ENCODE assay signal across 18 cellular contexts in genomic region chr3:73009008-73009407, GRCh38. TPM values are rescaled to one million over a fixed set of nuclear protein-coding genes. Genes with fewer than 3 reads are reported as not detected.
DNase-seq lines count a peak whose midpoint lies in the region; ATAC-seq and TF ChIP-seq lines count a peak whose summit lies in the region.
"Had no signal": no experiment of that assay in that cellular context is flagged by ENCODE, and none has a peak within 500 bp of the region (broad histone marks: within the 10 kb centered on the region; RNA-seq: fewer than 3 reads in every experiment).

No MANE protein-coding gene starts in this region.

- H3K4me3 Mint-ChIP-seq in CD8-positive, alpha-beta T cell = peak overlapping the region; percentile 17
- H3K4me3 Mint-ChIP-seq in H9 = no peak overlapping the region
- H3K4me3 Mint-ChIP-seq in chondrocyte (ENCODE audit: unreplicated experiment) = no peak overlapping the region
- H3K4me3 Mint-ChIP-seq in nephron progenitor cell = no peak overlapping the region

- no peak overlapping the region for H2AFZ ChIP-seq in H9 (ENCODE audit: low read length)
- H2AFZ ChIP-seq: parathyroid adenoma had no signal

- ATAC-seq in CD8-positive, alpha-beta T cell = no peak

- no peaks in the 10 kb centered on the region for H3K9me3 Mint-ChIP-seq in CD8-positive, alpha-beta T cell
- H3K9me3 Mint-ChIP-seq in H9 (no peaks in the 10 kb centered on the region), chondrocyte (ENCODE audit: low read depth) (no peaks in the 10 kb centered on the region), nephron progenitor cell (peaks cover 10% of the 10 kb centered on the region)

- H3K4me2 ChIP-seq in H9 (ENCODE audit: insufficient read depth, insufficient read length, low read length) = no peak overlapping the region

- no peak for TF ChIP-seq CTCF in CD8-positive, alpha-beta T cell (IDR thresholded peaks at IDR 0.05)
- TF ChIP-seq CTCF in H9 (conservative IDR thresholded peaks at IDR 0.05) = no peak
- TF ChIP-seq CTCF in chondrocyte (IDR thresholded peaks at IDR 0.05) = no peak
- no peak for TF ChIP-seq CTCF in nephron progenitor cell (IDR thresholded peaks at IDR 0.05)

- POLR2A ChIA-PET in CD8-positive, alpha-beta T cell (lab: Charles Lee) = no interaction called here

- H3K4me3 ChIP-seq in CD8-positive, alpha-beta T cell (ENCODE audit: low read depth, low read length) = no peak overlapping the region
- H3K4me3 ChIP-seq: thyroid gland had no signal

- WGBS in H9 (ENCODE audit: extremely low coverage, insufficient read length, low lambda C conversion rate) = 100% methylated on average over 2 of the region's 4 CpGs

- no peak overlapping the region for H2BK5ac ChIP-seq in H9 (ENCODE audit: insufficient read length, low read length)

- H4K8ac ChIP-seq in H9 (replicated peaks; ENCODE audit: insufficient read length, low read depth, low read length) = no peak overlapping the region

- H3K18ac ChIP-seq in H9 (ENCODE audit: insufficient read length, low read depth, low read length) = no peak overlapping the region

- H3K4me1 Mint-ChIP-seq in CD8-positive, alpha-beta T cell (ENCODE audit: low read depth) = peaks cover 83% of the 10 kb centered on the region
- peaks cover 37 to 38% of the 10 kb centered on the region in 2 experiments for H3K4me1 Mint-ChIP-seq in H9
- peaks cover 59% of the 10 kb centered on the region for H3K4me1 Mint-ChIP-seq in chondrocyte (ENCODE audit: low read depth)
- H3K4me1 Mint-ChIP-seq in nephron progenitor cell = peaks cover 25% of the 10 kb centered on the region

- CTCF ChIA-PET in CD8-positive, alpha-beta T cell (lab: Charles Lee) = no interaction called here

- H3K4me1 ChIP-seq in CD8-positive, alpha-beta T cell (ENCODE audit: insufficient read depth, low read length) = peaks cover 25% of the 10 kb centered on the region
- no peaks in the 10 kb centered on the region for H3K4me1 ChIP-seq in H9 (ENCODE audit: insufficient read depth, low read length)
- H3K4me1 ChIP-seq: Caco-2 had no signal

- H3K79me1 ChIP-seq in H9 (ENCODE audit: insufficient read depth, low read depth, low read length, poor library complexity, severe bottlenecking) = peaks cover 10% of the 10 kb centered on the region

- H3K56ac ChIP-seq in H9 (ENCODE audit: insufficient read length, low read depth, low read length) = no peak overlapping the region

- no peak overlapping the region for H3K9ac ChIP-seq in H9 (ENCODE audit: extremely low read depth, insufficient read length, low read length)
- H3K9ac ChIP-seq: parathyroid adenoma had no signal

- no peak overlapping the region for H3T11ph ChIP-seq in H9 (ENCODE audit: low read length)

- no peaks in the 10 kb centered on the region for H4K20me1 ChIP-seq in H9 (ENCODE audit: control insufficient read depth, insufficient read depth, insufficient read length)

- no peaks in the 10 kb centered on the region for H3K23me2 ChIP-seq in H9 (ENCODE audit: insufficient read length, low read depth, low read length, poor library complexity, severe bottlenecking)

- in situ Hi-C loops in ACHN (cut with HindIII; ENCODE audit: low pct_ligation_motif_present, low pct_unique_long_range_greater_than_20kb, low sequenced_read_pairs) = no loop called here

- no peak overlapping the region for H4K91ac ChIP-seq in H9 (ENCODE audit: insufficient read length, low read depth, low read length)

- H3K36me3 Mint-ChIP-seq in CD8-positive, alpha-beta T cell = peaks cover 74% of the 10 kb centered on the region
- peaks cover 26 to 53% (median 42%) of the 10 kb centered on the region in 3 experiments for H3K36me3 Mint-ChIP-seq in H9 (ENCODE audit: insufficient read depth in 1 of 3, low read depth in 3 of 3)
- H3K36me3 Mint-ChIP-seq in chondrocyte (ENCODE audit: low read depth) = peaks cover 14% of the 10 kb centered on the region
- H3K36me3 Mint-ChIP-seq in nephron progenitor cell (ENCODE audit: low read depth) = peaks cover 91% of the 10 kb centered on the region

- H3K27ac ChIP-seq in CD8-positive, alpha-beta T cell (ENCODE audit: low read depth, low read length) = no peak overlapping the region
- no peak overlapping the region for H3K27ac ChIP-seq in H9 (ENCODE audit: insufficient read length, low read depth, low read length)
- H3K27ac ChIP-seq: parathyroid adenoma, thyroid gland had no signal

- no peak for DNase-seq in CD8-positive, alpha-beta T cell
- DNase-seq in H9 (no peak), chondrocyte (ENCODE audit: low spot score) (no peak), nephron progenitor cell (no peak), NCI-H146 treated with DMSO at 0.1 percent for 48 hours (lab: John Stamatoyannopoulos, UW; ENCODE audit: unreplicated experiment) (no peak), ACHN (no peak)
- no peak for DNase-seq in activated effector memory CD4-positive, alpha-beta T cell treated with anti-CD3 and anti-CD28 coated beads, Interleukin-2, amount 50 U/mL, for 16 hours
- DNase-seq: activated effector memory CD4-positive, alpha-beta T cell treated with Interleukin-2 at 50 U/mL for 16 hours; amygdala; Caco-2; caudate nucleus; foreskin melanocyte; HCEC 1CT; Karpas-422; naive B cell; NCI-H510A; thyroid gland had no signal

- H2BK15ac ChIP-seq in H9 (ENCODE audit: low read depth, low read length) = no peak overlapping the region

- H2AK5ac ChIP-seq in H9 (ENCODE audit: insufficient read length, low read length) = no peak overlapping the region

- H2BK120ac ChIP-seq in H9 (ENCODE audit: low read depth, low read length, poor library complexity, severe bottlenecking) = no peak overlapping the region

- H3K27me3 ChIP-seq in CD8-positive, alpha-beta T cell (ENCODE audit: insufficient read depth, low read length) = no peaks in the 10 kb centered on the region
- no peaks in the 10 kb centered on the region for H3K27me3 ChIP-seq in H9 (ENCODE audit: insufficient read depth, low read length)
- H3K27me3 ChIP-seq: thyroid gland had no signal

- H4K5ac ChIP-seq in H9 (ENCODE audit: insufficient read length, low read depth, low read length) = no peak overlapping the region

- intact Hi-C loops in CD8-positive, alpha-beta T cell (cut with DNase I, micrococcal nuclease) = no loop called here

- H3K27ac Mint-ChIP-seq in CD8-positive, alpha-beta T cell = peak overlapping the region; percentile 1
- peak overlapping the region in 2 of 3 experiments; percentile 7 to 24; a peak in 1 of 7 replicates for H3K27ac Mint-ChIP-seq in H9
- peak overlapping the region; percentile 8 for H3K27ac Mint-ChIP-seq in chondrocyte (ENCODE audit: unreplicated experiment)
- peak overlapping the region; percentile 80 for H3K27ac Mint-ChIP-seq in nephron progenitor cell

- H2BK12ac ChIP-seq in H9 (ENCODE audit: insufficient read length, low read depth, low read length) = no peak overlapping the region

- no peaks in the 10 kb centered on the region for H3K9me3 ChIP-seq in CD8-positive, alpha-beta T cell (ENCODE audit: low read length)
- no peaks in the 10 kb centered on the region for H3K9me3 ChIP-seq in H9 (ENCODE audit: control insufficient read depth, low read depth, low read length)
- H3K9me3 ChIP-seq: Caco-2, thyroid gland had no signal

- no peak overlapping the region for H2BK20ac ChIP-seq in H9 (ENCODE audit: low read depth, low read length, poor library complexity, severe bottlenecking)

- H3K36me3 ChIP-seq in CD8-positive, alpha-beta T cell (ENCODE audit: insufficient read depth, low read length) = no peaks in the 10 kb centered on the region

- no peak overlapping the region for H3K23ac ChIP-seq in H9 (ENCODE audit: insufficient read length, low read depth, low read length)

- peaks cover 80% of the 10 kb centered on the region for H3K79me2 ChIP-seq in H9 (ENCODE audit: insufficient read depth, low read length)

- no peaks in the 10 kb centered on the region for H3K27me3 Mint-ChIP-seq in CD8-positive, alpha-beta T cell (ENCODE audit: low read depth)
- H3K27me3 Mint-ChIP-seq in H9 (ENCODE audit: low read depth) (no peaks in the 10 kb centered on the region), chondrocyte (ENCODE audit: low read depth) (no peaks in the 10 kb centered on the region), nephron progenitor cell (ENCODE audit: low read depth, poor library complexity) (no peaks in the 10 kb centered on the region)
- H3K27me3 Mint-ChIP-seq: naive B cell had no signal

- no peak overlapping the region for H3K14ac ChIP-seq in H9 (ENCODE audit: insufficient read depth, low read length)

- no peak overlapping the region for H3K4ac ChIP-seq in H9 (ENCODE audit: low read depth, low read length)

RNA-seq across cellular contexts. Expression of gene PPP4R2, which starts 12.4 kb away (rescaled TPM):
- total RNA-seq in CD8-positive, alpha-beta T cell = 10 to 100 TPM; 77.7 to 80.4 TPM
- 123 and 132 TPM in 2 replicates for total RNA-seq in H9 (2021)
- 63.5 to 78.4 TPM (median 70.0 TPM) in 3 replicates for total RNA-seq in chondrocyte

RNA-seq across cellular contexts. Expression of gene EBLN2, which starts 52.5 kb away (rescaled TPM):
- total RNA-seq in CD8-positive, alpha-beta T cell = 10 to 100 TPM in 1 of 2 experiments, 1 to 10 TPM in 1; 9.5 to 11.0 TPM
- total RNA-seq in H9 (2021) (4.4 and 6.1 TPM in 2 replicates), chondrocyte (2.5 to 4.7 TPM (median 3.3 TPM) in 3 replicates)

Comparison
In these comparisons a context has a peak if more than half of its experiments do, and no peak if none do; other contexts are left out.
1. H3K27ac Mint-ChIP-seq: peak in every context shown above with its lines; median percentile 80 in nephron progenitor cell; 16 in H9; 8 in chondrocyte; 1 in CD8-positive, alpha-beta T cell.